Comparison of ENCODE assay signal across 8 cellular contexts in the genomic region with DNA sequence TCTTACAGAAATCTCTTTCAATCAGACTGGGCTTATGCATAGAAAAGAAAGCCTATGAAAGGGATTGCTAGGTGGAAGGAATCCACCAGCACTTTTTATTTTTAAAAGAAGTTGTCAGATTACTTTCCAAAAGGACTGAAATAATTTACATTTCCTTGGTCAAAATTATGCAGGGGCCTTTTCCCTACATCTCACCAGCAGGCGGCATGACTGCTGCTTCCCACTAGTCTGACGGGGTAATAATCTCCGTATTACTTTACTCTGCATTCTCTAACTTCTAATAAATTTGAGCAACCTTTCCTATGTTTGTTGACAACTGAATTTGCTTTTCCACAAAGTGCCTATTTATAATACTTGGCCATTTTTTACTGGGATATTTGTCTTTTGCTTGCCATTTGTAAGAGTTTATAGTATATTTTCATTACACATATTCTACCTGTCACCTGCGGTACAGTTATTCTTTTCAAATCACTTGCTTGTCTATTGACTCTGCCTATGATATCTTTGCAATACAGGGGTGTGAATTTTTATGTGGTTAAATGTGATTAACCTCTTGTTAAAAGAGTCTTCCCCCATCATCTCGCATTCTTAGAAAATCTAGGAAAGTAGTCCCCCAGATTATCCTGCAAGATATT. TPM values are rescaled to one million over a fixed set of nuclear protein-coding genes. Genes with fewer than 3 reads are reported as not detected.
DNase-seq lines count a peak whose midpoint lies in the region; ATAC-seq and TF ChIP-seq lines count a peak whose summit lies in the region.

No MANE protein-coding gene starts in this region.

- H3K9me2 ChIP-seq in Karpas-422 (replicated peaks; ENCODE audit: insufficient read depth, low read length): no peaks in the 10 kb centered on the region

- peak; percentile 45 for DNase-seq in NCI-H82 (lab: John Stamatoyannopoulos, UW)
- no peak for DNase-seq in NCI-H82 treated with DMSO at 0.1 percent for 48 hours (lab: John Stamatoyannopoulos, UW; ENCODE audit: unreplicated experiment)
- DNase-seq in Karpas-422: peak; percentile 65
- DNase-seq in mammary epithelial cell: no peak
- no peak for DNase-seq in osteoblast (ENCODE audit: insufficient read length, low spot score, missing footprints)
- no peak for DNase-seq in NCI-H146 (lab: John Stamatoyannopoulos, UW)
- no peak for DNase-seq in effector memory CD4-positive, alpha-beta T cell

- H3K36me3 ChIP-seq in Karpas-422 (ENCODE audit: insufficient read depth, low read length) (no peaks in the 10 kb centered on the region), mammary epithelial cell (ENCODE audit: insufficient read depth, low read length) (no peaks in the 10 kb centered on the region), osteoblast (ENCODE audit: insufficient read depth, low read length) (no peaks in the 10 kb centered on the region)
- H3K36me3 ChIP-seq in effector memory CD4-positive, alpha-beta T cell (ENCODE audit: control insufficient read depth, insufficient read depth, low read length): no peaks in the 10 kb centered on the region

- no peak for ATAC-seq in HG03039 (IDR thresholded peaks at IDR 0.05; ENCODE audit: unreplicated experiment)

- H3K4me3 ChIP-seq in Karpas-422 (ENCODE audit: low read length): no peak overlapping the region
- H3K4me3 ChIP-seq in mammary epithelial cell (replicated peaks in 1 of 3; ENCODE audit: insufficient read depth in 1 of 3, low read depth in 2 of 3, low read length in 3 of 3): no peak overlapping the region
- no peak overlapping the region for H3K4me3 ChIP-seq in osteoblast (ENCODE audit: insufficient read depth, low read length)
- H3K4me3 ChIP-seq in effector memory CD4-positive, alpha-beta T cell (ENCODE audit: insufficient read depth, low read depth, low read length, poor library complexity, severe bottlenecking): no peak overlapping the region

- no TSS peak for BruUV-seq in mammary epithelial cell (replicated peaks; lab: Mats Ljungman, UMichigan)

- H3K79me2 ChIP-seq in Karpas-422 (ENCODE audit: low read length): no peaks in the 10 kb centered on the region
- no peaks in the 10 kb centered on the region for H3K79me2 ChIP-seq in mammary epithelial cell (ENCODE audit: insufficient read depth, low read length)
- no peaks in the 10 kb centered on the region for H3K79me2 ChIP-seq in osteoblast (ENCODE audit: insufficient read depth, low read length)

- in situ Hi-C loops in mammary epithelial cell (cut with MboI; ENCODE audit: low sequenced_read_pairs in 2 of 2): loop anchor here (5.0 to 25.0 kb wide), 7 partner anchors 88 to 1003 kb away; partner anchors contain the start of gene GALNT18 (in 1 of the 2)

- H2AFZ ChIP-seq in Karpas-422 (ENCODE audit: low read length) (no peak overlapping the region), mammary epithelial cell (ENCODE audit: low read depth, low read length) (no peak overlapping the region), osteoblast (ENCODE audit: low read length) (no peak overlapping the region)

- H3K9me3 ChIP-seq in Karpas-422 (ENCODE audit: low read length) (no peaks in the 10 kb centered on the region), mammary epithelial cell (replicated peaks; ENCODE audit: insufficient read depth, low read length) (no peaks in the 10 kb centered on the region), osteoblast (ENCODE audit: low read depth, low read length) (no peaks in the 10 kb centered on the region)
- H3K9me3 ChIP-seq in effector memory CD4-positive, alpha-beta T cell (ENCODE audit: control insufficient read depth, low read length): no peaks in the 10 kb centered on the region

- H3K4me1 ChIP-seq in Karpas-422 (ENCODE audit: low read length) (no peaks in the 10 kb centered on the region), mammary epithelial cell (ENCODE audit: insufficient read depth, low read length) (peaks cover 7% of the 10 kb centered on the region), osteoblast (ENCODE audit: insufficient read depth, low read length) (no peaks in the 10 kb centered on the region)
- H3K4me1 ChIP-seq in effector memory CD4-positive, alpha-beta T cell (ENCODE audit: control insufficient read depth, insufficient read depth, low read length, poor library complexity, severe bottlenecking): no peaks in the 10 kb centered on the region

- H3K9ac ChIP-seq in Karpas-422 (ENCODE audit: low read length) (no peak overlapping the region), mammary epithelial cell (ENCODE audit: insufficient read depth, low read length) (no peak overlapping the region)

- H4K20me1 ChIP-seq in Karpas-422 (ENCODE audit: insufficient read depth, low read depth, low read length) (no peaks in the 10 kb centered on the region), mammary epithelial cell (ENCODE audit: insufficient read depth, low read length) (no peaks in the 10 kb centered on the region), osteoblast (ENCODE audit: insufficient read depth, low read length) (no peaks in the 10 kb centered on the region)

- H3K4me2 ChIP-seq in Karpas-422 (ENCODE audit: low read depth, low read length, poor library complexity, severe bottlenecking): no peak overlapping the region
- no peak overlapping the region for H3K4me2 ChIP-seq in mammary epithelial cell (ENCODE audit: insufficient read depth, low read depth, low read length)
- no peak overlapping the region for H3K4me2 ChIP-seq in osteoblast (ENCODE audit: insufficient read depth, low read length)

- TF ChIP-seq CTCF in mammary epithelial cell (conservative IDR thresholded peaks at IDR 0.05 in 1 of 2, IDR thresholded peaks at IDR 0.05 in 1 of 2; ENCODE audit: extremely low read depth in 1 of 2, insufficient read depth in 1 of 2, low read depth in 1 of 2, low read length in 2 of 2): peak; percentile 54 to 60
- peak; percentile 79 for TF ChIP-seq CTCF in osteoblast (IDR thresholded peaks at IDR 0.05; ENCODE audit: extremely low read depth, low read depth, low read length)

- H3K27me3 ChIP-seq in Karpas-422 (ENCODE audit: low read length) (no peaks in the 10 kb centered on the region; the same call in 1 of the 2 replicates), mammary epithelial cell (ENCODE audit: insufficient read depth, low read length) (peaks cover 5% of the 10 kb centered on the region), osteoblast (ENCODE audit: insufficient read depth, low read length) (peaks cover 25% of the 10 kb centered on the region)
- H3K27me3 ChIP-seq in effector memory CD4-positive, alpha-beta T cell (replicated peaks; ENCODE audit: control insufficient read depth, insufficient read depth, low read length, poor library complexity, severe bottlenecking): no peaks in the 10 kb centered on the region

- dilution Hi-C loops in mammary epithelial cell (cut with HindIII; ENCODE audit: low sequenced_read_pairs): loop anchor here (25.0 kb wide), 1 partner anchor 753 kb away; no protein-coding TSS in a partner anchor

- WGBS in mammary epithelial cell (ENCODE audit: low coverage, missing lambda C conversion rate): 82% methylated on average over 5 of the region's 5 CpGs

- intact Hi-C loops in mammary epithelial cell (cut with micrococcal nuclease): loop anchor here (10.0 kb wide), 1 partner anchor 285 kb away; no protein-coding TSS in a partner anchor

- H3K27ac ChIP-seq in Karpas-422 (ENCODE audit: low read length): no peak overlapping the region
- H3K27ac ChIP-seq in mammary epithelial cell (ENCODE audit: insufficient read depth, low read depth, low read length): no peak overlapping the region
- no peak overlapping the region for H3K27ac ChIP-seq in osteoblast (ENCODE audit: low read depth, low read length)
- no peak overlapping the region for H3K27ac ChIP-seq in effector memory CD4-positive, alpha-beta T cell (ENCODE audit: insufficient read depth, low read length, poor library complexity, severe bottlenecking)

- CTCF ChIA-PET in mammary epithelial cell (lab: Charles Lee; ENCODE audit: low non-redundant PET): no interaction called here

RNA-seq across cellular contexts. Expression of gene USP47, which starts 51.9 kb away (rescaled TPM):
- 47.8 and 61.2 TPM in 2 replicates for total RNA-seq in Karpas-422 (2014; rRNA removed; shearing (Covaris generic); ENCODE audit: low replicate concordance)
- 10 to 100 TPM; 36.4 to 54.8 TPM for total RNA-seq in mammary epithelial cell
- 11.1 TPM for polyA plus RNA-seq in mammary epithelial cell
- 26.1 TPM for polyA minus RNA-seq in mammary epithelial cell
- 64.8 and 72.7 TPM in 2 replicates for total RNA-seq in osteoblast

Comparison
In these comparisons a context has a peak if more than half of its experiments do, and no peak if none do; other contexts are left out.
1. DNase-seq: peak in NCI-H82 (single experiment) and Karpas-422 (single experiment); none in NCI-H82 treated with DMSO at 0.1 percent for 48 hours (single experiment), mammary epithelial cell (single experiment), osteoblast (single experiment), NCI-H146 (single experiment) and effector memory CD4-positive, alpha-beta T cell (0 of 3).